ENCODE assay signal across 8 cellular contexts in genomic region chr22:38802671-38803121, GRCh38. TPM values are rescaled to one million over a fixed set of nuclear protein-coding genes. Genes with fewer than 3 reads are reported as not detected.
DNase-seq lines count a peak whose midpoint lies in the region; ATAC-seq and TF ChIP-seq lines count a peak whose summit lies in the region.

No MANE protein-coding gene starts in this region.

- H3K4me1 ChIP-seq in ES-I3 (ENCODE audit: insufficient read depth, low read length) (no peaks in the 10 kb centered on the region), NT2/D1 (ENCODE audit: insufficient read depth, insufficient read length) (no peaks in the 10 kb centered on the region), trophoblast cell (ENCODE audit: control insufficient read depth in 1 of 2, insufficient read depth in 2 of 2, low read length in 2 of 2) (peaks cover 0 to 2% of the 10 kb centered on the region in 2 experiments)

- H3K14ac ChIP-seq in trophoblast cell (ENCODE audit: low read length), result no peak overlapping the region

- no peak overlapping the region for H4K12ac ChIP-seq in trophoblast cell (ENCODE audit: low read depth, low read length)

- no peaks in the 10 kb centered on the region for H3K79me2 ChIP-seq in trophoblast cell (ENCODE audit: control insufficient read depth, insufficient read depth, low read length, poor library complexity)

- no peak for ATAC-seq in GM18498 (IDR thresholded peaks at IDR 0.05; ENCODE audit: unreplicated experiment)

- H3K27me3 ChIP-seq in NT2/D1 (ENCODE audit: insufficient read depth, insufficient read length) (no peaks in the 10 kb centered on the region), trophoblast cell (ENCODE audit: insufficient read depth, low read length) (no peaks in the 10 kb centered on the region), WERI-Rb-1 (ENCODE audit: insufficient read depth, low read depth, severe bottlenecking) (no peaks in the 10 kb centered on the region)

- no peak overlapping the region for H3K4ac ChIP-seq in trophoblast cell (ENCODE audit: low read depth, low read length)

- H3K9ac ChIP-seq in ES-I3 (ENCODE audit: low read depth, low read length), result peak overlapping the region; percentile 54
- H3K9ac ChIP-seq in NT2/D1 (ENCODE audit: insufficient read length, low read depth), result peak overlapping the region; percentile 44
- H3K9ac ChIP-seq in trophoblast cell (ENCODE audit: low read length), result no peak overlapping the region

- H2AK5ac ChIP-seq in trophoblast cell (ENCODE audit: low read length), result no peak overlapping the region

- H4K91ac ChIP-seq in trophoblast cell (ENCODE audit: low read depth, low read length), result no peak overlapping the region

- WGBS in trophoblast cell (ENCODE audit: extremely low coverage, insufficient coverage, insufficient read length), result no CpG with 5 or more reads among the region's 10 CpGs

- H3K9me3 ChIP-seq in ES-I3 (ENCODE audit: control insufficient read depth, insufficient read depth, low read length) (peaks cover 3% of the 10 kb centered on the region; the same call in 1 of the 2 replicates), NT2/D1 (ENCODE audit: insufficient read depth, low read length) (peaks cover 12% of the 10 kb centered on the region; the same call in 1 of the 2 replicates), trophoblast cell (ENCODE audit: insufficient read depth, low read depth, low read length) (no peaks in the 10 kb centered on the region), WERI-Rb-1 (ENCODE audit: severe bottlenecking) (peaks cover 9% of the 10 kb centered on the region)

- no peak for TF ChIP-seq CTCF in fibroblast of the aortic adventitia (IDR thresholded peaks at IDR 0.05; ENCODE audit: insufficient read depth, low read length)
- TF ChIP-seq CTCF in WERI-Rb-1 (IDR thresholded peaks at IDR 0.05; ENCODE audit: low read depth, low read length), result no peak

- H2BK12ac ChIP-seq in trophoblast cell (ENCODE audit: low read length), result no peak overlapping the region

- H2BK120ac ChIP-seq in trophoblast cell (ENCODE audit: insufficient read depth, low read length, poor library complexity), result no peak overlapping the region

- H3K79me1 ChIP-seq in trophoblast cell (ENCODE audit: low read length), result no peaks in the 10 kb centered on the region

- H3K4me2 ChIP-seq in trophoblast cell (ENCODE audit: low read length), result no peak overlapping the region

- DNase-seq in NT2/D1 (ENCODE audit: low read depth, low spot score) (no peak), fibroblast of the aortic adventitia (ENCODE audit: low read depth) (peak; percentile 94), trophoblast cell (peak; percentile 97 to 98), mesenteric fat pad (ENCODE audit: low spot score) (no peak), KG1 (lab: John Stamatoyannopoulos, UW) (no peak), WERI-Rb-1 (no peak)

- H3K27ac ChIP-seq in trophoblast cell (ENCODE audit: low read depth, low read length) (no peak overlapping the region), WERI-Rb-1 (no peak overlapping the region)

- H3K36me3 ChIP-seq in ES-I3 (ENCODE audit: insufficient read depth, low read length) (no peaks in the 10 kb centered on the region), NT2/D1 (ENCODE audit: insufficient read depth, insufficient read length, low read length) (no peaks in the 10 kb centered on the region), trophoblast cell (ENCODE audit: control insufficient read depth in 1 of 2, insufficient read depth in 2 of 2, low read length in 2 of 2) (no peaks in the 10 kb centered on the region), WERI-Rb-1 (no peaks in the 10 kb centered on the region)

- H2BK5ac ChIP-seq in trophoblast cell (ENCODE audit: low read depth, low read length, poor library complexity), result no peak overlapping the region

- no peak overlapping the region for H4K8ac ChIP-seq in trophoblast cell (ENCODE audit: low read depth, low read length)

- H3K23ac ChIP-seq in trophoblast cell (ENCODE audit: low read length), result no peak overlapping the region

- no peak overlapping the region for H3K18ac ChIP-seq in trophoblast cell (ENCODE audit: low read length)

- no peak overlapping the region for H2AFZ ChIP-seq in trophoblast cell (ENCODE audit: insufficient read depth, low read length, poor library complexity)

- H3K4me3 ChIP-seq in NT2/D1 (ENCODE audit: insufficient read length, low read depth) (peak overlapping the region; percentile 34), fibroblast of the aortic adventitia (ENCODE audit: low read depth, low read length) (no peak overlapping the region), trophoblast cell (ENCODE audit: low read depth, low read length) (no peak overlapping the region), WERI-Rb-1 (ENCODE audit: low read depth, low read length) (no peak overlapping the region)

RNA-seq across cellular contexts. Expression of gene DNAL4, which starts 8.8 kb away (rescaled TPM):
- 2.5 and 11.0 TPM in 2 replicates for total RNA-seq in fibroblast of the aortic adventitia (ENCODE audit: low replicate concordance)
- 12.4 and 13.7 TPM in 2 replicates for polyA plus RNA-seq in trophoblast cell (2013)
- 7.2 TPM for total RNA-seq in mesenteric fat pad

RNA-seq across cellular contexts. Expression of gene NPTXR, which starts 41.1 kb away (rescaled TPM):
- total RNA-seq in fibroblast of the aortic adventitia (ENCODE audit: low replicate concordance) (1.3 and 2.0 TPM in 2 replicates), mesenteric fat pad (5.5 TPM)
- polyA plus RNA-seq in trophoblast cell (2013), result 0.44 and 0.51 TPM in 2 replicates

RNA-seq across cellular contexts. Expression of gene SUN2, which starts 46.9 kb away (rescaled TPM):
- total RNA-seq in fibroblast of the aortic adventitia (ENCODE audit: low replicate concordance), result 69.1 and 93.2 TPM in 2 replicates
- polyA plus RNA-seq in trophoblast cell (2013), result 40.8 and 42.4 TPM in 2 replicates
- total RNA-seq in mesenteric fat pad, result 286 TPM

Comparison
In these comparisons a context has a peak if more than half of its experiments do, and no peak if none do; other contexts are left out.
1. DNase-seq: peak in fibroblast of the aortic adventitia (single experiment) and trophoblast cell (2 of 2); none in NT2/D1 (single experiment), mesenteric fat pad (single experiment), KG1 (single experiment) and WERI-Rb-1 (single experiment).